26 cellular contexts compared by ENCODE assay signal in the genomic region with DNA sequence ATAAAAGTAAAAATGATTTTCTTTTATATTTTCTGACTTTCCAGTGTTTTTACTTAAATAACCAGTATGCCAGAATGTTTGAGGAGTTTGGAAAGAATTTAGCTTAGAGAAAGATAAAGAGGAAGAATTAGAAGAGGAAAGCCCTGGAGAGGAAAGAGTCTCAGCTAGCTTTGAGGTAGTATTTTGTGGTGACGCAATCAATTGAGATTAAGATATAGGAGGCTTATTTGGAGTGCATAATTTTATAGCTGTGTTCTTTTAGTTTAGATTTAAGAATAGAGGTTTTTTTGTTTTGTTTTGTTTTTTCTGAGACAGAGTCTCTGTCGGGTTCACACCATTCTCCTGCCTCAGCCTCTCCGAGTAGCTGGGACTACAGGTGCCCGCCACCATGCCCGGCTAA.
"Had no signal": no experiment of that assay in that cellular context is flagged by ENCODE, and none has a peak within 500 bp of the region (broad histone marks: within the 10 kb centered on the region; RNA-seq: fewer than 3 reads in every experiment).

No MANE protein-coding gene starts in this region.

- H3K27me3 Mint-ChIP-seq: activated CD4-positive, alpha-beta memory T cell treated with anti-CD3 and anti-CD28 coated beads for 36 hours; activated T-cell treated with anti-CD3 and anti-CD28 coated beads, Interleukin-2, amount 50 U/mL, for 24 hours; activated T-helper 17 cell treated with anti-CD3 and anti-CD28 coated beads, Interleukin-2, amount 50 U/mL, for 72 hours had no signal

- ATAC-seq: activated naive CD4-positive, alpha-beta T cell treated with anti-CD3 and anti-CD28 coated beads, Interleukin-2, amount 50 U/mL, for 72 hours; activated T-helper 17 cell treated with anti-CD3 and anti-CD28 coated beads, Interleukin-2, amount 50 U/mL, for 72 hours; heart right ventricle; left lobe of liver; naive thymus-derived CD4-positive, alpha-beta T cell had no signal

- H3K27ac Mint-ChIP-seq: activated CD4-positive, alpha-beta memory T cell treated with anti-CD3 and anti-CD28 coated beads for 36 hours; activated CD4-positive, alpha-beta T cell treated with anti-CD3 and anti-CD28 coated beads, Interleukin-2, amount 10 ng/mL, durations not matched to agents 24 days and 14 days; activated T-cell treated with anti-CD3 and anti-CD28 coated beads, Interleukin-2, amount 50 U/mL, for 24 hours; activated T-helper 17 cell treated with anti-CD3 and anti-CD28 coated beads, Interleukin-2, amount 50 U/mL, for 72 hours; memory B cell; T-helper 1 cell treated with Interleukin-12 subunit alpha and Interleukin-12 subunit beta and Interleukin-4 antibody, amounts not matched to agents 30 μg/mL and 1 μg/mL, for 36 hours; type B pancreatic cell had no signal

- DNase-seq: activated CD4-positive, alpha-beta memory T cell treated with anti-CD3 and anti-CD28 coated beads for 36 hours; activated CD4-positive, alpha-beta T cell treated with anti-CD3 and anti-CD28 coated beads, Interleukin-2, amount 10 ng/mL, durations not matched to agents 24 days and 14 days; activated CD4-positive, CD25-positive, alpha-beta regulatory T cell treated with anti-CD3 and anti-CD28 coated beads, Interleukin-2, amount 50 U/mL, for 72 hours; activated CD8-positive, alpha-beta memory T cell treated with anti-CD3 and anti-CD28 coated beads, Interleukin-2, amount 50 U/mL, for 4 hours; activated gamma-delta T cell treated with Interleukin-2 at 50 U/mL for 16 hours; activated T-cell treated with anti-CD3 and anti-CD28 coated beads, Interleukin-2, amount 50 U/mL, for 24 hours; anterior cingulate cortex; cerebellar nuclear complex; colonic mucosa; effector CD8-positive, alpha-beta T cell; esophagus squamous epithelium; foreskin melanocyte; heart right ventricle; kidney glomerular epithelial cell; midbrain; naive thymus-derived CD4-positive, alpha-beta T cell; spleen; stimulated activated naive CD4-positive, alpha-beta T cell treated with Interleukin-2 at 50 U/mL for 16 hours; T-helper 9 cell; uterus had no signal

- H3K4me1 Mint-ChIP-seq: activated T-helper 17 cell treated with anti-CD3 and anti-CD28 coated beads, Interleukin-2, amount 50 U/mL, for 72 hours; memory B cell had no signal

- H3K4me3 Mint-ChIP-seq: activated CD4-positive, alpha-beta memory T cell treated with anti-CD3 and anti-CD28 coated beads for 36 hours; activated CD4-positive, alpha-beta T cell treated with anti-CD3 and anti-CD28 coated beads, Interleukin-2, amount 10 ng/mL, durations not matched to agents 24 days and 14 days; activated T-cell treated with anti-CD3 and anti-CD28 coated beads, Interleukin-2, amount 50 U/mL, for 24 hours; activated T-helper 17 cell treated with anti-CD3 and anti-CD28 coated beads, Interleukin-2, amount 50 U/mL, for 72 hours; memory B cell; T-helper 1 cell treated with Interleukin-12 subunit alpha and Interleukin-12 subunit beta and Interleukin-4 antibody, amounts not matched to agents 30 μg/mL and 1 μg/mL, for 36 hours; type B pancreatic cell had no signal
